In genomic region chr14:67490201-67490600, GRCh38 we compare ENCODE assay signal across 1 cellular context.
TF ChIP-seq lines count a peak whose summit lies in the region.

No MANE protein-coding gene starts in this region.

TF ChIP-seq in GM23338, 12 proteins besides CTCF, POLR2A, EP300 and RAD21 (continued from another document):
- TF ChIP-seq ZNF462 (CRISPR knock-in tag; IDR thresholded peaks at IDR 0.05), result no peak
- no peak for TF ChIP-seq ETS1 (IDR thresholded peaks at IDR 0.05)
- no peak for TF ChIP-seq NANOG (IDR thresholded peaks at IDR 0.05; ENCODE audit: borderline replicate concordance)
- no peak for TF ChIP-seq EZH2phosphoT487 (IDR thresholded peaks at IDR 0.05; ENCODE audit: unreplicated experiment)
